In genomic region chr1:3251810-3252429, GRCh38 we compare ENCODE assay signal across 17 cellular contexts.
DNase-seq lines count a peak whose midpoint lies in the region; ATAC-seq, FAIRE-seq and TF ChIP-seq lines count a peak whose summit lies in the region.
"Had no signal": no experiment of that assay in that cellular context is flagged by ENCODE, and none has a peak within 500 bp of the region (broad histone marks: within the 10 kb centered on the region; RNA-seq: fewer than 3 reads in every experiment).

No MANE protein-coding gene starts in this region.

- no peaks in the 10 kb centered on the region for H3K9me3 Mint-ChIP-seq in progenitor cell of endocrine pancreas (ENCODE audit: low read depth)

- H3K4me3 ChIP-seq in HEK293 (ENCODE audit: low read depth, low read length) = no peak overlapping the region
- peak overlapping the region; percentile 21 to 35 for H3K4me3 ChIP-seq in duodenal mucosa (ENCODE audit: low read depth in 1 of 2, low read length in 2 of 2)
- H3K4me3 ChIP-seq: MG63 had no signal

- peaks cover 7% of the 10 kb centered on the region; the same call in 1 of the 2 replicates for H3K4me1 ChIP-seq in HEK293 (ENCODE audit: control insufficient read depth, insufficient read depth, low read length)
- peaks cover 48 to 55% of the 10 kb centered on the region in 2 donors for H3K4me1 ChIP-seq in duodenal mucosa (ENCODE audit: control insufficient read depth in 1 of 2, insufficient read depth in 2 of 2, low read length in 2 of 2)

- no peak overlapping the region for H3K4me3 Mint-ChIP-seq in progenitor cell of endocrine pancreas (ENCODE audit: low read depth)

- H3K27ac Mint-ChIP-seq in progenitor cell of endocrine pancreas = peak overlapping the region; percentile 67

- H3K9ac ChIP-seq in duodenal mucosa (ENCODE audit: low read depth in 1 of 2, low read length in 2 of 2) = peak overlapping the region; percentile 38 to 47

- TF ChIP-seq CTCF in HEK293 (tag by site-specific recombination; IDR thresholded peaks at IDR 0.05) (no peak), progenitor cell of endocrine pancreas (IDR thresholded peaks at IDR 0.05; ENCODE audit: unreplicated experiment) (no peak)

- H3K27me3 ChIP-seq in duodenal mucosa (ENCODE audit: control insufficient read depth in 1 of 2, insufficient read depth in 2 of 2, low read length in 2 of 2) = no peaks in the 10 kb centered on the region
- H3K27me3 ChIP-seq: MG63 had no signal

- H3K9me3 ChIP-seq in HEK293 (ENCODE audit: control insufficient read depth, insufficient read depth, low read depth, low read length) (no peaks in the 10 kb centered on the region), duodenal mucosa (ENCODE audit: control insufficient read depth in 1 of 2, low read length in 2 of 2) (no peaks in the 10 kb centered on the region)
- H3K9me3 ChIP-seq: MG63 had no signal

- H3K36me3 Mint-ChIP-seq in progenitor cell of endocrine pancreas (ENCODE audit: insufficient read depth) = peaks cover 5% of the 10 kb centered on the region

- DNase-seq in NCI-H1694 treated with DMSO at 0.1 percent for 48 hours (lab: John Stamatoyannopoulos, UW) (peak; percentile 30), progenitor cell of endocrine pancreas (ENCODE audit: low spot score, unreplicated experiment) (no peak), H54 (ENCODE audit: insufficient read length, low spot score) (no peak)
- DNase-seq: C1 segment of cervical spinal cord, IMR-90, Karpas-422, MG63, NCI-H1092 treated with DMSO at 0.1 percent for 48 hours, NCI-H1930, NCI-H774, SHP77 treated with DMSO at 0.1 percent for 48 hours had no signal

- POLR2A ChIA-PET in HEK293 (lab: Yijun Ruan, JAX) = no interaction called here

- no peak for FAIRE-seq in H54 (lab: Jason Lieb, UNC)
- FAIRE-seq: GM12892 had no signal

- ATAC-seq in GM18907 (IDR thresholded peaks at IDR 0.05; ENCODE audit: unreplicated experiment) (no peak), HG02981 (IDR thresholded peaks at IDR 0.05; ENCODE audit: unreplicated experiment) (no peak)
- ATAC-seq: Panc1 had no signal

- CTCF ChIA-PET in HEK293 (lab: Yijun Ruan, JAX) = interaction anchor here (0.7 kb wide), 1 partner anchor 88 kb away, joined by 4 read pairs; no protein-coding TSS in a partner anchor

- peaks cover 46% of the 10 kb centered on the region for H3K4me1 Mint-ChIP-seq in progenitor cell of endocrine pancreas (ENCODE audit: low read depth)

- H3K27ac ChIP-seq in HEK293 (ENCODE audit: extremely low read depth, low read depth, low read length) = no peak overlapping the region
- peak overlapping the region; percentile 70 for H3K27ac ChIP-seq in duodenal mucosa (ENCODE audit: low read depth, low read length)

- H3K36me3 ChIP-seq in HEK293 (ENCODE audit: control insufficient read depth in 2 of 2, insufficient read depth in 1 of 2, low read length in 2 of 2) (no peaks in the 10 kb centered on the region), duodenal mucosa (ENCODE audit: control insufficient read depth in 1 of 2, insufficient read depth in 2 of 2, low read length in 2 of 2) (no peaks in the 10 kb centered on the region)
- H3K36me3 ChIP-seq: MG63 had no signal

- H3K27me3 Mint-ChIP-seq in progenitor cell of endocrine pancreas = no peaks in the 10 kb centered on the region

- TF ChIP-seq POLR2A in H54 (IDR thresholded peaks at IDR 0.05; ENCODE audit: low read depth, low read length) = no peak

TF ChIP-seq in HEK293, 187 proteins besides CTCF, POLR2A, EP300 and RAD21:
- TF ChIP-seq ZBTB8A (tag by site-specific recombination; IDR thresholded peaks at IDR 0.05) (0 out of 2 replicates have a peak, but pooled peaks have one; percentile 11), ZNF341 (tag by site-specific recombination; IDR thresholded peaks at IDR 0.05; ENCODE audit: low read depth) (peak; percentile 55), KLF10 (tag by site-specific recombination; IDR thresholded peaks at IDR 0.05) (no peak), ZNF629 (tag by site-specific recombination; IDR thresholded peaks at IDR 0.05) (peak; percentile 42; the same call in 1 of the 2 replicates)
